Comparison of ENCODE assay signal across 8 cellular contexts in the genomic region with DNA sequence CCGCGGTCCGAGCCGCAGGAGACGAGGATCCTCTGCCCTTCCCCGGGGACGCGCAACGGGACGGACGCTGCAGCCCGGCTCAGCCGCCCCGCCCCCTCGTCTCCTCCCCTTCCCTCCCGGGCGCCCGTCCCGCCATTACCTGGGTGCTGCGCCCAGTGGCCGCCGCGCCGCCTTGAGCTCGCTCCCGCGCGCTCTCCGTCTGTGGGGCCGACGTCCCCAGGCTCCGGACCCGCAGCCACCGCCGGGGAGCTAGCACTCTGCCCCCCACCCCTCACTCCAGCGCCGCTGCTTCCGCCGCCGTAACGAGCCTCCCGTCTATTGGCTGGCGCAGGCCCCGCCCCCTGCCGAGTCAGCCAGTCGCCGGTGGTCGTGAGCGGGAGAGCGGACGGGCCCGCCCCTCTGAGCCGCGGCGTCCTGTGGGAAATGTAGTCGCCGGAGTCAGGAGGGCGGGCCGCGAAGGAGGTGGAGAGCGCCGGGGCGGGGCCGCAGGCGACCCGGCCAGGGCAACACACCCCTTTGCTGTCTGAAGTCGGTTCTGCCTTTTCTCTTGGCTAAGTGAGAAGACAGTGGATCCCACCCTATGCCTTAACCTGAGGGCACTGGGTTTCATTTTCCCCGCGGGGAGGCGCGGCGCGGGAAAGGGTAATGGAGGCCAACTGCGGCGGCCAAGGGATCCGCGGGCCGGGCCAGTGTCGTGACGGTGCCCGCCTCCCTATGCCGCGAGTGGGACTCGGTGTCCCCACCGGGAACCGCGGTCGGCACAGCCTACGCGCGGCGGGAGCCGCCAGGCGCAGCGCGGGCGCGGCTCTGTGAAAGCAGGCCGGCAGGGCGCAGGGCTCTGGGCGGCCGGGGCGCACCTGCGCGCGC. TPM values are rescaled to one million over a fixed set of nuclear protein-coding genes. Genes with fewer than 3 reads are reported as not detected.
A peak's percentile ranks its signal among the peaks of the same experiment; 100 is the strongest.
DNase-seq lines count a peak whose midpoint lies in the region; ATAC-seq, FAIRE-seq and TF ChIP-seq lines count a peak whose summit lies in the region.

Gene SAP130 (minus strand): TSS at position 259 of the 867 bp plus-strand sequence. CDS start 1,767 bp downstream, outside the sequence.

- H3K4me3 ChIP-seq in ovary = peak within 1 kb of the TSS; percentile 100
- peak within 1 kb of the TSS; percentile 96 to 98 (median 97) for H3K4me3 ChIP-seq in thyroid gland (replicated peaks in 1 of 3)

- H3K9me3 ChIP-seq in ovary = no peaks in the 10 kb centered on the region
- H3K9me3 ChIP-seq in thyroid gland = no peaks in the 10 kb centered on the region

- intact Hi-C loops in Right ventricle myocardium inferior (cut with DNase I) (loop anchor here (2.0 to 5.0 kb wide), 3 partner anchors 36 to 141 kb away; partner anchors contain the start of genes AMMECR1L and UGGT1), ovary (cut with DNase I) (loop anchor here in 3 of 4 donors (5.0 to 10.0 kb wide), 3 partner anchors 64 to 326 kb away; partner anchors contain the start of genes SFT2D3 (in 1 of the 3) and UGGT1 (in 1 of the 3)), thyroid gland (cut with DNase I) (no loop called here)

- 1% methylated on average over 77 to 106 of the region's 106 CpGs for WGBS in ovary, 3 donors
- WGBS in thyroid gland, 2 donors = 1% methylated on average over 13 to 46 of the region's 106 CpGs

- H3K27me3 ChIP-seq in ovary (no peaks in the 10 kb centered on the region), thyroid gland (no peaks in the 10 kb centered on the region)

- TF ChIP-seq CTCF in ovary (IDR thresholded peaks at IDR 0.05) = peak in 1 of 3 donors; percentile 10
- no peak for TF ChIP-seq CTCF in thyroid gland (IDR thresholded peaks at IDR 0.05)

- H3K4me1 ChIP-seq in ovary (ENCODE audit: insufficient read depth) = no peaks in the 10 kb centered on the region
- H3K4me1 ChIP-seq in thyroid gland = peaks cover 2 to 13% of the 10 kb centered on the region in 2 donors

- H3K27me3 Mint-ChIP-seq in activated naive CD8-positive, alpha-beta T cell treated with anti-CD3 and anti-CD28 coated beads, Interleukin-2, amount 10 ng/mL, durations not matched to agents 7 days and 5 days = peaks cover 5% of the 10 kb centered on the region

- H3K27ac ChIP-seq in ovary (peak within 1 kb of the TSS; percentile 45 to 96), thyroid gland (peak within 1 kb of the TSS; percentile 85 to 95 (median 90))

- peaks cover 4% of the 10 kb centered on the region for H3K36me3 Mint-ChIP-seq in activated naive CD8-positive, alpha-beta T cell treated with anti-CD3 and anti-CD28 coated beads, Interleukin-2, amount 10 ng/mL, durations not matched to agents 7 days and 5 days

- peak within 1 kb of the TSS; percentile 99 for H3K4me3 Mint-ChIP-seq in activated naive CD8-positive, alpha-beta T cell treated with anti-CD3 and anti-CD28 coated beads, Interleukin-2, amount 10 ng/mL, durations not matched to agents 7 days and 5 days

- peaks cover 26% of the 10 kb centered on the region for H3K4me1 Mint-ChIP-seq in activated naive CD8-positive, alpha-beta T cell treated with anti-CD3 and anti-CD28 coated beads, Interleukin-2, amount 10 ng/mL, durations not matched to agents 7 days and 5 days

- DNase-seq in GM12891 (ENCODE audit: insufficient read length, low spot score) = peak; percentile 96
- DNase-seq in NCI-H1417 treated with DMSO at 0.1 percent for 48 hours (lab: John Stamatoyannopoulos, UW) = peak; percentile 68
- DNase-seq in SW 1271 (lab: John Stamatoyannopoulos, UW) = peak; percentile 82 to 96
- peak; percentile 98 for DNase-seq in activated naive CD8-positive, alpha-beta T cell treated with anti-CD3 and anti-CD28 coated beads, Interleukin-2, amount 10 ng/mL, durations not matched to agents 7 days and 5 days
- peak; percentile 100 for DNase-seq in Right ventricle myocardium inferior (ENCODE audit: missing footprints)
- peak; percentile 98 to 99 (median 98) for DNase-seq in ovary
- peak; percentile 99 for DNase-seq in thyroid gland

- H3K36me3 ChIP-seq in ovary (no peaks in the 10 kb centered on the region), thyroid gland (no peaks in the 10 kb centered on the region)

- no peak for TF ChIP-seq EP300 in ovary (IDR thresholded peaks at IDR 0.05)

- H3K9me3 Mint-ChIP-seq in activated naive CD8-positive, alpha-beta T cell treated with anti-CD3 and anti-CD28 coated beads, Interleukin-2, amount 10 ng/mL, durations not matched to agents 7 days and 5 days = peaks cover 7% of the 10 kb centered on the region

- ATAC-seq in HG02798 (IDR thresholded peaks at IDR 0.05; ENCODE audit: poor library complexity, unreplicated experiment) (peak; percentile 86), Right ventricle myocardium inferior (peak; percentile 94)
- ATAC-seq in activated naive CD8-positive, alpha-beta T cell treated with anti-CD3 and anti-CD28 coated beads, Interleukin-2, amount 10 ng/mL, durations not matched to agents 7 days and 5 days (ENCODE audit: low read depth) = peak; percentile 69

- FAIRE-seq in GM12891 (lab: Jason Lieb, UNC) = peak; percentile 98

- peak within 1 kb of the TSS; percentile 93 for H3K27ac Mint-ChIP-seq in activated naive CD8-positive, alpha-beta T cell treated with anti-CD3 and anti-CD28 coated beads, Interleukin-2, amount 10 ng/mL, durations not matched to agents 7 days and 5 days

- no peak for TF ChIP-seq POLR2A in GM12891 (IDR thresholded peaks at IDR 0.05; ENCODE audit: low read depth, low read length)
- peak; percentile 32 for TF ChIP-seq POLR2A in ovary (IDR thresholded peaks at IDR 0.05)
- TF ChIP-seq POLR2A in thyroid gland (IDR thresholded peaks at IDR 0.05) = peak in 1 of 2 donors; percentile 70

- POLR2A ChIA-PET in activated naive CD8-positive, alpha-beta T cell treated with anti-CD3 and anti-CD28 coated beads, Interleukin-2, amount 10 ng/mL, durations not matched to agents 7 days and 5 days (lab: Charles Lee) = interaction anchor here (0.5 to 2.8 kb wide), 6 partner anchors 61 to 501 kb away, joined by 3 to 53 read pairs (median 3); partner anchors contain the start of genes IWS1 and UGGT1

TF ChIP-seq in GM12891, 5 proteins besides CTCF, POLR2A, EP300 and RAD21:
- TF ChIP-seq PAX5 (IDR thresholded peaks at IDR 0.05; ENCODE audit: insufficient read depth, low read length, severe bottlenecking) = no peak
- TF ChIP-seq POU2F2 (IDR thresholded peaks at IDR 0.05; ENCODE audit: low read depth, low read length) = no peak
- TF ChIP-seq POLR2AphosphoS5 (IDR thresholded peaks at IDR 0.05; ENCODE audit: low read depth, low read length) = no peak
- TF ChIP-seq SPI1 (IDR thresholded peaks at IDR 0.05; ENCODE audit: low read depth, low read length) = no peak
- TF ChIP-seq TAF1 (IDR thresholded peaks at IDR 0.05; ENCODE audit: low read depth, low read length) = no peak

RNA-seq across cellular contexts. Expression of gene SAP130, which starts in this region (rescaled TPM):
- 10.6 TPM for polyA plus RNA-seq in GM12891 (2012; ENCODE audit: low read depth, missing spikeins)
- 10 to 100 TPM; 37.8 to 41.4 TPM for total RNA-seq in activated naive CD8-positive, alpha-beta T cell treated with anti-CD3 and anti-CD28 coated beads, Interleukin-2, amount 10 ng/mL, durations not matched to agents 7 days and 5 days
- 13.9 TPM for total RNA-seq in Right ventricle myocardium inferior
- 10 to 100 TPM in 5 of 7 donors, 1 to 10 TPM in 2; 6.1 to 28.3 (median 25.3) TPM for total RNA-seq in ovary
- 10 to 100 TPM; 10.5 to 24.0 TPM for polyA plus RNA-seq in ovary
- 10 to 100 TPM; 10.3 to 14.7 (median 11.3) TPM for total RNA-seq in thyroid gland

Comparison
In these comparisons a context has a peak if more than half of its experiments do, and no peak if none do; other contexts are left out.
1. Peak in every context shown above with its lines: DNase-seq, ATAC-seq, H3K4me3 ChIP-seq and H3K27ac ChIP-seq.